Comparison of ENCODE assay signal across 9 cellular contexts in genomic region chr12:65816086-65816485, GRCh38. TPM values are rescaled to one million over a fixed set of nuclear protein-coding genes. Genes with fewer than 3 reads are reported as not detected.
"Had no signal": no experiment of that assay in that cellular context is flagged by ENCODE, and none has a peak within 500 bp of the region (broad histone marks: within the 10 kb centered on the region; RNA-seq: fewer than 3 reads in every experiment).

No MANE protein-coding gene starts in this region.

- H3K9me3 ChIP-seq: HAP-1 had no signal

- H3K9me3 Mint-ChIP-seq: GM23338 had no signal

- DNase-seq: H7, HFFc6, KG1 had no signal

- H3K36me3 ChIP-seq: HAP-1 had no signal

- FAIRE-seq: H1 had no signal

- H3K4me1 Mint-ChIP-seq: IgD-negative memory B cell had no signal

- H3K4me3 ChIP-seq: GM23338, HAP-1 had no signal

- ATAC-seq: GM23338, HCT116 had no signal

- H3K27ac Mint-ChIP-seq: GM23338, HFFc6 had no signal

- H3K36me3 Mint-ChIP-seq: IgD-negative memory B cell had no signal

- H3K4me1 ChIP-seq: HAP-1 had no signal

- H3K27ac ChIP-seq: HL-60 had no signal

- H2AFZ ChIP-seq: GM23338 had no signal

- H3K4me3 Mint-ChIP-seq: GM23338, HFFc6, IgD-negative memory B cell had no signal

- H3K4me2 ChIP-seq: GM23338 had no signal

RNA-seq across cellular contexts. Expression of gene HMGA2, which starts 8.2 kb away (rescaled TPM):
- polyA plus RNA-seq: IgD-negative memory B cell had no signal
